In genomic region chr21:42461881-42462877, GRCh38 we compare ENCODE assay signal across 9 cellular contexts. TPM values are rescaled to one million over a fixed set of nuclear protein-coding genes. Genes with fewer than 3 reads are reported as not detected.
DNase-seq lines count a peak whose midpoint lies in the region; ATAC-seq and TF ChIP-seq lines count a peak whose summit lies in the region.
"Had no signal": no experiment of that assay in that cellular context is flagged by ENCODE, and none has a peak within 500 bp of the region (broad histone marks: within the 10 kb centered on the region; RNA-seq: fewer than 3 reads in every experiment).

No MANE protein-coding gene starts in this region.

- TF ChIP-seq POLR2A in body of pancreas (IDR thresholded peaks at IDR 0.05): peak in 2 of 3 donors; percentile 22 to 46

- no peaks in the 10 kb centered on the region for H3K36me3 ChIP-seq in body of pancreas (replicated peaks in 1 of 2; ENCODE audit: insufficient read depth in 1 of 2, low read depth in 2 of 2)

- peak; percentile 56 for DNase-seq in activated effector memory CD4-positive, alpha-beta T cell treated with anti-CD3 and anti-CD28 coated beads, Interleukin-2, amount 50 U/mL, for 16 hours
- DNase-seq in activated effector memory CD4-positive, alpha-beta T cell treated with Interleukin-2 at 50 U/mL for 16 hours: no peak
- DNase-seq in NCI-H2196 (lab: John Stamatoyannopoulos, UW; ENCODE audit: unreplicated experiment): peak; percentile 70
- peak; percentile 48 to 75 (median 58) for DNase-seq in body of pancreas
- DNase-seq in stimulated activated naive CD8-positive, alpha-beta T cell treated with anti-CD3 and anti-CD28 coated beads, Interleukin-15, Interleukin-2, amounts not matched to agents 100 U/mL and 50 U/mL, for 24 hours: no peak
- DNase-seq in GM03348 (ENCODE audit: low spot score): no peak
- no peak for DNase-seq in NK-92 treated with Interleukin-12 subunit alpha and Interleukin-12 subunit beta, amount 100 ng/mL, for 24 hours (lab: John Stamatoyannopoulos, UW)
- DNase-seq: activated CD4-positive, alpha-beta T cell treated with anti-CD3 and anti-CD28 coated beads, Interleukin-2, amount 50 U/mL, for 1 hour had no signal

- H3K4me1 ChIP-seq in body of pancreas: peaks cover 75% of the 10 kb centered on the region

- H3K9me3 ChIP-seq in body of pancreas: no peaks in the 10 kb centered on the region

- no peak overlapping the region for H3K4me3 ChIP-seq in body of pancreas

- peak overlapping the region; percentile 58 to 82 (median 76) for H3K27ac ChIP-seq in body of pancreas

- H3K27me3 ChIP-seq in body of pancreas: no peaks in the 10 kb centered on the region

- TF ChIP-seq CTCF in body of pancreas (IDR thresholded peaks at IDR 0.05): no peak

- intact Hi-C loops in body of pancreas (cut with DNase I): no loop called here

- 35 to 47% methylated on average over 8 to 10 of the region's 10 CpGs for WGBS in body of pancreas, 2 donors

- ATAC-seq in body of pancreas (peak; percentile 76), GM21526 (IDR thresholded peaks at IDR 0.05; ENCODE audit: low FRiP score, unreplicated experiment) (no peak)
- peak; percentile 44 for ATAC-seq in stimulated activated naive CD8-positive, alpha-beta T cell treated with anti-CD3 and anti-CD28 coated beads, Interleukin-15, Interleukin-2, amounts not matched to agents 100 U/mL and 50 U/mL, for 24 hours

RNA-seq across cellular contexts. Expression of gene RSPH1, which starts 33.8 kb away (rescaled TPM):
- 1 to 10 TPM; 1.6 to 2.3 TPM for total RNA-seq in body of pancreas

RNA-seq across cellular contexts. Expression of gene SLC37A1, which starts 51.5 kb away (rescaled TPM):
- 10 to 100 TPM in 1 of 2 donors, 1 to 10 TPM in 1; 6.3 to 16.3 TPM for total RNA-seq in body of pancreas

RNA-seq across cellular contexts. Expression of gene UBASH3A, which starts 58.5 kb away (rescaled TPM):
- under 1 TPM in 1 of 2 donors, not detected in 1; 0.26 TPM for total RNA-seq in body of pancreas

Comparison
In these comparisons a context has a peak if more than half of its experiments do, and no peak if none do; other contexts are left out.
1. DNase-seq: peak in activated effector memory CD4-positive, alpha-beta T cell treated with anti-CD3 and anti-CD28 coated beads, Interleukin-2, amount 50 U/mL, for 16 hours (single experiment), NCI-H2196 (single experiment) and body of pancreas (4 of 4); none in activated effector memory CD4-positive, alpha-beta T cell treated with Interleukin-2 at 50 U/mL for 16 hours (single experiment), stimulated activated naive CD8-positive, alpha-beta T cell treated with anti-CD3 and anti-CD28 coated beads, Interleukin-15, Interleukin-2, amounts not matched to agents 100 U/mL and 50 U/mL, for 24 hours (single experiment), GM03348 (single experiment) and NK-92 treated with Interleukin-12 subunit alpha and Interleukin-12 subunit beta, amount 100 ng/mL, for 24 hours (single experiment).